Comparison of ENCODE assay signal across 18 cellular contexts in the genomic region with DNA sequence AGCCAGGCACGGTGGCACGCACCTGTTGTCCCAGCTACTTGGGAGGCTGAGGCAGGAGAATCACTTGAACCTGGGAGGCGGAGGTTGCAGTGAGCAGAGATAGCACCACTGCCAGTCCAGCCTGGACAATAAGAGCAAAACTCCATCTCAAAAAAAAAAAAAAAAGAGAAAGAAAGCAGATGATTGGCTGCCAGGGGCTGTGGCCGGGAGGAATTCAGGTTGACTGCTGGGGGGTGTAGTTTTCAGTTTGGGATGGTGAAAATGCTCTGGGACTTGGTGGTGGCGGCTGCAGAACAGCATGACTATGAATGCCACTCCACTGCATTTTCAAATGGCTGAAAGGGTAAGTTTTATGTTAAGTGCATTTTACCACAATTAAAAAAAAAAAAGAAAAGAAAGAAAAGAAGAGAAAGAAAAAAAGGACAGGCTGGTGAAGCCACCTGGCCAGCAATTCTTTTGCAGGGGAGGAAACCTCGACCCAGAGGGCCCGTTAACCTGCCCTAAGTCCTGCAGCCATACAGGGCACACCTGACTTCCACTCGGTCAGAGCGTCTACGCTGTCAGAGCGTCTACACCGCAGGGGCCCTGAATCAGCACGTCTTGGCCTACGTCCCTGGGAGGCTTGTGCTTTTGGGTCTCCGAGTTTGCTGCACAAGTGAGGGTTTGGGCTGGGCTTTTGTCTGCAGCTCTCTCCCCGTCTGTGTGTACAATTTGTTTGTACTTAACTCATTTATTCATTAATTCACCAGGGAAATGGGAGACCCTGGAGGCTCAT. TPM values are rescaled to one million over a fixed set of nuclear protein-coding genes. Genes with fewer than 3 reads are reported as not detected.
DNase-seq lines count a peak whose midpoint lies in the region; TF ChIP-seq lines count a peak whose summit lies in the region.
"Had no signal": no experiment of that assay in that cellular context is flagged by ENCODE, and none has a peak within 500 bp of the region (broad histone marks: within the 10 kb centered on the region; RNA-seq: fewer than 3 reads in every experiment).

No MANE protein-coding gene starts in this region.

- H3K27me3 Mint-ChIP-seq in glutamatergic neuron (ENCODE audit: unreplicated experiment) (peaks cover 10% of the 10 kb centered on the region), osteocyte (ENCODE audit: unreplicated experiment) (peaks cover 6% of the 10 kb centered on the region)
- H3K27me3 Mint-ChIP-seq in activated T-cell treated with anti-CD3 and anti-CD28 coated beads, Interleukin-2, amount 50 U/mL, for 24 hours, result peaks cover 12% of the 10 kb centered on the region

- intact Hi-C loops in sigmoid colon (cut with DNase I), result no loop called here

- DNase-seq in NCI-H1436 (lab: John Stamatoyannopoulos, UW) (peak; percentile 37), NCI-H1436 treated with DMSO at 0.1 percent for 48 hours (lab: John Stamatoyannopoulos, UW) (no peak), NCI-H69 (lab: John Stamatoyannopoulos, UW) (peak; percentile 71), glutamatergic neuron (no peak), sigmoid colon (peak; percentile 51), osteocyte (ENCODE audit: extremely low spot score, unreplicated experiment) (no peak)
- DNase-seq in activated T-cell treated with anti-CD3 and anti-CD28 coated beads, Interleukin-2, amount 50 U/mL, for 24 hours, result no peak
- DNase-seq in activated naive CD4-positive, alpha-beta T cell treated with anti-CD3 and anti-CD28 coated beads, Interleukin-2, amount 50 U/mL, for 16 hours, result no peak
- DNase-seq: Caco-2; CD8-positive, alpha-beta memory T cell; GM23248 had no signal

- H3K36me3 Mint-ChIP-seq in glutamatergic neuron (ENCODE audit: unreplicated experiment), result no peaks in the 10 kb centered on the region
- peaks cover 25% of the 10 kb centered on the region for H3K36me3 Mint-ChIP-seq in activated T-cell treated with anti-CD3 and anti-CD28 coated beads, Interleukin-2, amount 50 U/mL, for 24 hours (ENCODE audit: low read depth)
- peaks cover 9% of the 10 kb centered on the region for H3K36me3 Mint-ChIP-seq in osteocyte (ENCODE audit: unreplicated experiment)

- peak overlapping the region; percentile 63 for H3K4me3 Mint-ChIP-seq in glutamatergic neuron (ENCODE audit: unreplicated experiment)
- H3K4me3 Mint-ChIP-seq in activated T-cell treated with anti-CD3 and anti-CD28 coated beads, Interleukin-2, amount 50 U/mL, for 24 hours, result no peak overlapping the region
- no peak overlapping the region for H3K4me3 Mint-ChIP-seq in osteocyte (ENCODE audit: unreplicated experiment)

- H3K4me1 Mint-ChIP-seq in glutamatergic neuron (ENCODE audit: low read depth, unreplicated experiment) (peaks cover 18% of the 10 kb centered on the region), osteocyte (ENCODE audit: unreplicated experiment) (peaks cover 24% of the 10 kb centered on the region)
- H3K4me1 Mint-ChIP-seq in activated T-cell treated with anti-CD3 and anti-CD28 coated beads, Interleukin-2, amount 50 U/mL, for 24 hours (ENCODE audit: low read depth), result peaks cover 26% of the 10 kb centered on the region

- H3K27ac Mint-ChIP-seq in glutamatergic neuron (ENCODE audit: unreplicated experiment), result peak overlapping the region; percentile 64
- no peak overlapping the region for H3K27ac Mint-ChIP-seq in activated T-cell treated with anti-CD3 and anti-CD28 coated beads, Interleukin-2, amount 50 U/mL, for 24 hours
- no peak overlapping the region for H3K27ac Mint-ChIP-seq in osteocyte (ENCODE audit: unreplicated experiment)
- H3K27ac Mint-ChIP-seq: CD14-positive monocyte had no signal

- no peaks in the 10 kb centered on the region for H3K9me3 ChIP-seq in sigmoid colon
- H3K9me3 ChIP-seq: Caco-2 had no signal

- H3K27me3 ChIP-seq in sigmoid colon, result peaks cover 0 to 1% (median 0%) of the 10 kb centered on the region in 3 donors

- TF ChIP-seq CTCF in glutamatergic neuron (IDR thresholded peaks at IDR 0.05; ENCODE audit: partially characterized antibody, unreplicated experiment) (no peak), sigmoid colon (IDR thresholded peaks at IDR 0.05) (no peak), osteocyte (IDR thresholded peaks at IDR 0.05) (no peak)

- no peak overlapping the region for H3K4me3 ChIP-seq in sigmoid colon
- H3K4me3 ChIP-seq: GM12878, GM23248 had no signal

- H3K27ac ChIP-seq in sigmoid colon, result no peak overlapping the region
- H3K27ac ChIP-seq: 22Rv1, GM23248 had no signal

- TF ChIP-seq EP300 in sigmoid colon (IDR thresholded peaks at IDR 0.05), result no peak

- H3K36me3 ChIP-seq in sigmoid colon, result peaks cover 0 to 28% (median 0%) of the 10 kb centered on the region in 4 donors

- H3K9me3 Mint-ChIP-seq in glutamatergic neuron (ENCODE audit: unreplicated experiment), result peaks cover 12% of the 10 kb centered on the region
- H3K9me3 Mint-ChIP-seq in activated T-cell treated with anti-CD3 and anti-CD28 coated beads, Interleukin-2, amount 50 U/mL, for 24 hours, result no peaks in the 10 kb centered on the region
- no peaks in the 10 kb centered on the region for H3K9me3 Mint-ChIP-seq in osteocyte (ENCODE audit: unreplicated experiment)
- H3K9me3 Mint-ChIP-seq: CD8-positive, alpha-beta memory T cell had no signal

- no peak for TF ChIP-seq POLR2A in sigmoid colon (IDR thresholded peaks at IDR 0.05)

- 82 to 88% methylated on average over 16 of the region's 16 CpGs for WGBS in sigmoid colon, 2 donors

- H3K4me1 ChIP-seq in sigmoid colon, result peaks cover 0 to 34% (median 27%) of the 10 kb centered on the region in 4 donors

RNA-seq across cellular contexts. Expression of a gene that starts 3.6 kb away (rescaled TPM):
- total RNA-seq in glutamatergic neuron (ENCODE audit: unreplicated experiment), result 24.9 TPM
- 100 to 1,000 TPM in 2 of 4 donors, 10 to 100 TPM in 2; 90.3 to 114 (median 101) TPM for total RNA-seq in sigmoid colon
- 100 to 1,000 TPM; 147 to 173 (median 162) TPM for polyA plus RNA-seq in sigmoid colon
- 37.0 and 39.8 TPM in 2 replicates for total RNA-seq in osteocyte

RNA-seq across cellular contexts. Expression of a gene that starts 6.7 kb away (rescaled TPM):
- not detected for total RNA-seq in glutamatergic neuron (ENCODE audit: unreplicated experiment)
- not detected for total RNA-seq in sigmoid colon
- under 1 TPM in 1 of 3 donors, not detected in 2; 0.07 TPM for polyA plus RNA-seq in sigmoid colon
- not detected in 2 replicates for total RNA-seq in osteocyte
- total RNA-seq: A673; Caco-2; CD8-positive, alpha-beta memory T cell; Daoy; GM12878; GM23248 had no signal
- polyA plus RNA-seq: BJ; CD14-positive monocyte; CD8-positive, alpha-beta memory T cell; GM12878; GM23248 had no signal

RNA-seq across cellular contexts. Expression of a gene that starts 14.8 kb away (rescaled TPM):
- total RNA-seq in glutamatergic neuron (ENCODE audit: unreplicated experiment) (3.2 TPM), sigmoid colon (under 1 TPM in 3 of 4 donors, not detected in 1; 0.28 to 0.41 (median 0.36) TPM), osteocyte (not detected in 2 replicates)
- under 1 TPM in 1 of 3 donors, not detected in 2; 0.04 TPM for polyA plus RNA-seq in sigmoid colon
- total RNA-seq: Caco-2; CD8-positive, alpha-beta memory T cell; Daoy; GM12878; GM23248; HT-29 had no signal
- polyA plus RNA-seq: BJ; CD14-positive monocyte; CD8-positive, alpha-beta memory T cell; GM23248 had no signal

RNA-seq across cellular contexts. Expression of a gene that starts 18.5 kb away (rescaled TPM):
- total RNA-seq in glutamatergic neuron (ENCODE audit: unreplicated experiment) (13.7 TPM), sigmoid colon (10 to 100 TPM in 1 of 4 donors, 1 to 10 TPM in 3; 1.4 to 15.0 (median 3.7) TPM), osteocyte (10.4 and 11.6 TPM in 2 replicates)
- 10 to 100 TPM in 1 of 3 donors, 1 to 10 TPM in 2; 1.8 to 10.1 (median 2.5) TPM for polyA plus RNA-seq in sigmoid colon

RNA-seq across cellular contexts. Expression of a gene that starts 27.1 kb away (rescaled TPM):
- total RNA-seq in glutamatergic neuron (ENCODE audit: unreplicated experiment) (125 TPM), sigmoid colon (10 to 100 TPM in 1 of 4 donors, 1 to 10 TPM in 3; 6.4 to 10.5 (median 8.4) TPM), osteocyte (54.2 and 58.2 TPM in 2 replicates)
- polyA plus RNA-seq in sigmoid colon, result 10 to 100 TPM in 1 of 3 donors, 1 to 10 TPM in 2; 1.4 to 13.7 (median 2.4) TPM

Comparison
In these comparisons a context has a peak if more than half of its experiments do, and no peak if none do; other contexts are left out.
1. DNase-seq: peak in NCI-H1436 (single experiment), NCI-H69 (single experiment) and sigmoid colon (single experiment); none in NCI-H1436 treated with DMSO at 0.1 percent for 48 hours (single experiment), glutamatergic neuron (single experiment), activated T-cell treated with anti-CD3 and anti-CD28 coated beads, Interleukin-2, amount 50 U/mL, for 24 hours (single experiment), activated naive CD4-positive, alpha-beta T cell treated with anti-CD3 and anti-CD28 coated beads, Interleukin-2, amount 50 U/mL, for 16 hours (single experiment) and osteocyte (single experiment).